Comparison of ENCODE assay signal across 2 cellular contexts in genomic region chr16:89999831-90000574, GRCh38.
A peak's percentile ranks its signal among the peaks of the same experiment; 100 is the strongest.
TF ChIP-seq lines count a peak whose summit lies in the region.

No MANE protein-coding gene starts in this region.

TF ChIP-seq in HCT116, 20 proteins besides CTCF, POLR2A, EP300 and RAD21:
- TF ChIP-seq ZNF274 (IDR thresholded peaks at IDR 0.05; ENCODE audit: low read depth, low read length) (no peak), CEBPB (IDR thresholded peaks at IDR 0.05; ENCODE audit: low read depth) (no peak), JUND (IDR thresholded peaks at IDR 0.05) (no peak), SIN3A (IDR thresholded peaks at IDR 0.05; ENCODE audit: low read depth) (no peak), MAX (IDR thresholded peaks at IDR 0.05) (no peak; the same call in 1 of the 2 replicates), ZFX (IDR thresholded peaks at IDR 0.05) (no peak), YY1 (IDR thresholded peaks at IDR 0.05; ENCODE audit: extremely low read depth, insufficient replicate concordance, low read depth, low read length) (no peak), POLR2AphosphoS5 (IDR thresholded peaks at IDR 0.05; ENCODE audit: low read depth, low read length) (no peak), EZH2 (IDR thresholded peaks at IDR 0.05) (no peak), SRF (IDR thresholded peaks at IDR 0.05; ENCODE audit: low read depth) (no peak), SP1 (IDR thresholded peaks at IDR 0.05; ENCODE audit: low read depth) (no peak), REST (IDR thresholded peaks at IDR 0.05; ENCODE audit: low read depth) (no peak), EGR1 (IDR thresholded peaks at IDR 0.05; ENCODE audit: low read depth) (no peak), CBX3 (IDR thresholded peaks at IDR 0.05; ENCODE audit: low read depth) (no peak), ATF3 (IDR thresholded peaks at IDR 0.05) (no peak), FOSL1 (IDR thresholded peaks at IDR 0.05; ENCODE audit: low read depth) (no peak)

TF ChIP-seq in K562, 482 proteins besides CTCF, POLR2A, EP300 and RAD21:
- TF ChIP-seq MAX (CRISPR knock-in tag; IDR thresholded peaks at IDR 0.05) (0 out of 2 replicates have a peak, but pooled peaks have one; percentile 27), KLF1 (tag; IDR thresholded peaks at IDR 0.05) (peak; percentile 18; the same call in 1 of the 2 replicates), TOE1 (IDR thresholded peaks at IDR 0.05; ENCODE audit: borderline replicate concordance) (no peak), TOE1 (CRISPR knock-in tag; IDR thresholded peaks at IDR 0.05; ENCODE audit: borderline replicate concordance, low read depth) (no peak), POLR2G (IDR thresholded peaks at IDR 0.05; ENCODE audit: low read depth, low read length) (peak; percentile 9; the same call in 1 of the 2 replicates)
